8 cellular contexts compared by ENCODE assay signal in the genomic region with DNA sequence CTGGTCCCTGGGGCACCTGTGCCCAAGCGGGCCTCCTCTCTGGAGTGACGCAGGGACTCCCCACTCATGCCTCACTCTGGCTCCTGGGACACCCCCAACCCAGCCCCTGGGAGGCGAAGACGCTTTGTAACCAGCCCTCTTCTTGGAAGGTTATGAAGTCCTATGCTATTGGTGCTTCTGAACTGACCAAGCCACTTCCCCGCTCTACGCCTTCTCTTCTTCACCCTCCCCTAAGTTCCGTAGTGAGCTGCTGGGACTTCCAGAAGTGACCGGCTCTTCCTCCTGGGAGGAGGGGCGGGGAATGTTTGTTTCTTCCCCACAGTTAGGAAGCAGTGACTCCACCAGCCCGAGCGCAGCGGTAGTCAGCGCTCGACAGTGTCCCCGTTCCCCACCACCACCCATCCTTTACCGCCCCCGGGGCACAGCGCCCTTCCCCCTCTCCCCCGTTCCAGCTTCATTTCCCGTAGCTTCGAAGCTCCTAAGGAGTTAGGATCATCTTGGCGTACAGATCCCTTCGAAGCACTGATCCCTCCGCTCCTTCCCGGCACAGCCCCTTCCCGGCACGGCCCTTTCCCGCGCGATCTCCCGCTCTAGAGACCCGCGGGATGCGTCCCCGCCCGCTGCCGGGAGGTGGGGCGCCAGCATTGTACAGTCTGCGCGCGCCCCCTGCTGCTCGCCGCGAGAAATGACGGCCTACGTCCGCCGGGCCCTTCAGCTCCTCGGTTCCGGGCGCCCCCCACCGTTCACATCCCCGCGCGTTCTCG. TPM values are rescaled to one million over a fixed set of nuclear protein-coding genes. Genes with fewer than 3 reads are reported as not detected.
DNase-seq lines count a peak whose midpoint lies in the region; ATAC-seq and TF ChIP-seq lines count a peak whose summit lies in the region.

No MANE protein-coding gene starts in this region.

- H3K36me3 Mint-ChIP-seq in naive thymus-derived CD8-positive, alpha-beta T cell, result no peaks in the 10 kb centered on the region
- no peaks in the 10 kb centered on the region for H3K36me3 Mint-ChIP-seq in stimulated activated memory B cell treated with anti-CD40 and anti-IgM and Interleukin-4, amounts not matched to agents 10 μg/mL and 1 μg/mL and 100 μg/mL, for 72 hours

- no peaks in the 10 kb centered on the region for H3K9me3 Mint-ChIP-seq in naive thymus-derived CD8-positive, alpha-beta T cell
- no peaks in the 10 kb centered on the region for H3K9me3 Mint-ChIP-seq in stimulated activated memory B cell treated with anti-CD40 and anti-IgM and Interleukin-4, amounts not matched to agents 10 μg/mL and 1 μg/mL and 100 μg/mL, for 72 hours

- TF ChIP-seq CTCF in fibroblast of mammary gland (conservative IDR thresholded peaks at IDR 0.05; ENCODE audit: control insufficient read depth, insufficient read depth, low read depth, low read length), result peak; percentile 61

- peak overlapping the region; percentile 85 to 95 (median 93) for H3K4me3 Mint-ChIP-seq in naive thymus-derived CD8-positive, alpha-beta T cell
- H3K4me3 Mint-ChIP-seq in stimulated activated memory B cell treated with anti-CD40 and anti-IgM and Interleukin-4, amounts not matched to agents 10 μg/mL and 1 μg/mL and 100 μg/mL, for 72 hours, result peak overlapping the region; percentile 90

- peak; percentile 83 for ATAC-seq in GM21723 (IDR thresholded peaks at IDR 0.05; ENCODE audit: unreplicated experiment)
- peak; percentile 84 to 90 for ATAC-seq in naive thymus-derived CD8-positive, alpha-beta T cell
- peak; percentile 88 for ATAC-seq in stimulated activated memory B cell treated with anti-CD40 and anti-IgM and Interleukin-4, amounts not matched to agents 10 μg/mL and 1 μg/mL and 100 μg/mL, for 72 hours

- H3K4me3 ChIP-seq in Jurkat, Clone E6-1 (ENCODE audit: low read length), result peak overlapping the region; percentile 56
- peak overlapping the region; percentile 64 for H3K4me3 ChIP-seq in fibroblast of mammary gland (ENCODE audit: control insufficient read depth, low read depth, low read length)

- H3K27ac Mint-ChIP-seq in naive thymus-derived CD8-positive, alpha-beta T cell, result peak overlapping the region in 5 of 10 donors; percentile 44 to 93 (median 63)
- H3K27ac Mint-ChIP-seq in stimulated activated memory B cell treated with anti-CD40 and anti-IgM and Interleukin-4, amounts not matched to agents 10 μg/mL and 1 μg/mL and 100 μg/mL, for 72 hours, result peak overlapping the region; percentile 48

- POLR2A ChIA-PET in naive thymus-derived CD8-positive, alpha-beta T cell (lab: Charles Lee), result interaction anchor here (0.6 to 2.5 kb wide), 9 partner anchors 27 to 1330 kb away, joined by 3 to 11 read pairs (median 4); a partner anchor contains a TSS

- peaks cover 8 to 18% (median 16%) of the 10 kb centered on the region in 4 donors for H3K4me1 Mint-ChIP-seq in naive thymus-derived CD8-positive, alpha-beta T cell
- H3K4me1 Mint-ChIP-seq in stimulated activated memory B cell treated with anti-CD40 and anti-IgM and Interleukin-4, amounts not matched to agents 10 μg/mL and 1 μg/mL and 100 μg/mL, for 72 hours, result peaks cover 28% of the 10 kb centered on the region

- peaks cover 20 to 74% (median 40%) of the 10 kb centered on the region in 5 donors for H3K27me3 Mint-ChIP-seq in naive thymus-derived CD8-positive, alpha-beta T cell
- peaks cover 62% of the 10 kb centered on the region for H3K27me3 Mint-ChIP-seq in stimulated activated memory B cell treated with anti-CD40 and anti-IgM and Interleukin-4, amounts not matched to agents 10 μg/mL and 1 μg/mL and 100 μg/mL, for 72 hours

- peak; percentile 43 for DNase-seq in DMS79 (lab: John Stamatoyannopoulos, UW)
- DNase-seq in Jurkat, Clone E6-1 (ENCODE audit: low read depth, low spot score), result peak; percentile 64
- peak; percentile 79 for DNase-seq in activated T-helper 1 cell treated with Interleukin-2 at 50 U/mL for 16 hours (ENCODE audit: low read depth)
- DNase-seq in fibroblast of mammary gland (ENCODE audit: low read depth), result peak; percentile 72
- DNase-seq in naive thymus-derived CD8-positive, alpha-beta T cell, result peak; percentile 77 to 95 (median 88)

TF ChIP-seq in PFSK-1, 5 proteins besides CTCF, POLR2A, EP300 and RAD21:
- peak; percentile 85 for TF ChIP-seq FOXP2 (optimal IDR thresholded peaks at IDR 0.05; ENCODE audit: borderline replicate concordance, extremely low read depth, extremely low read length, insufficient read depth)
- no peak for TF ChIP-seq POLR2AphosphoS5 (IDR thresholded peaks at IDR 0.05; ENCODE audit: low read depth, low read length)

RNA-seq across cellular contexts. Expression of a gene that starts 25.3 kb away (rescaled TPM):
- not detected for polyA plus RNA-seq in Jurkat, Clone E6-1 (2012; ENCODE audit: insufficient read depth, insufficient read length)
- polyA plus RNA-seq in PFSK-1 (2012; ENCODE audit: insufficient read length, low read depth), result 0.10 TPM
- total RNA-seq in naive thymus-derived CD8-positive, alpha-beta T cell, result not detected
- not detected for polyA plus RNA-seq in naive thymus-derived CD8-positive, alpha-beta T cell

RNA-seq across cellular contexts. Expression of a gene that starts 37.0 kb away (rescaled TPM):
- polyA plus RNA-seq in Jurkat, Clone E6-1 (2012; ENCODE audit: insufficient read depth, insufficient read length), result 50.8 TPM
- 35.7 TPM for polyA plus RNA-seq in PFSK-1 (2012; ENCODE audit: insufficient read length, low read depth)
- 10 to 100 TPM; 51.2 to 56.3 TPM for total RNA-seq in naive thymus-derived CD8-positive, alpha-beta T cell
- polyA plus RNA-seq in naive thymus-derived CD8-positive, alpha-beta T cell, result 10 to 100 TPM; 22.7 to 28.3 (median 25.3) TPM

RNA-seq across cellular contexts. Expression of a gene that starts 56.0 kb away (rescaled TPM):
- polyA plus RNA-seq in Jurkat, Clone E6-1 (2012; ENCODE audit: insufficient read depth, insufficient read length), result 41.8 TPM
- polyA plus RNA-seq in PFSK-1 (2012; ENCODE audit: insufficient read length, low read depth), result 27.9 TPM
- total RNA-seq in naive thymus-derived CD8-positive, alpha-beta T cell, result 10 to 100 TPM in 1 of 2 experiments, 1 to 10 TPM in 1; 7.8 to 10.7 TPM
- 10 to 100 TPM; 26.1 to 38.8 (median 27.6) TPM for polyA plus RNA-seq in naive thymus-derived CD8-positive, alpha-beta T cell

RNA-seq across cellular contexts. Expression of a gene that starts 57.0 kb away (rescaled TPM):
- 897 TPM for polyA plus RNA-seq in Jurkat, Clone E6-1 (2012; ENCODE audit: insufficient read depth, insufficient read length)
- 520 TPM for polyA plus RNA-seq in PFSK-1 (2012; ENCODE audit: insufficient read length, low read depth)
- 100 to 1,000 TPM; 206 to 217 TPM for total RNA-seq in naive thymus-derived CD8-positive, alpha-beta T cell
- polyA plus RNA-seq in naive thymus-derived CD8-positive, alpha-beta T cell, result 100 to 1,000 TPM; 294 to 306 (median 299) TPM

Comparison
In these comparisons a context has a peak if more than half of its experiments do, and no peak if none do; other contexts are left out.
1. Peak in every context shown above with its lines: DNase-seq, ATAC-seq and H3K4me3 ChIP-seq.